1 cellular context compared by ENCODE assay signal in the genomic region with DNA sequence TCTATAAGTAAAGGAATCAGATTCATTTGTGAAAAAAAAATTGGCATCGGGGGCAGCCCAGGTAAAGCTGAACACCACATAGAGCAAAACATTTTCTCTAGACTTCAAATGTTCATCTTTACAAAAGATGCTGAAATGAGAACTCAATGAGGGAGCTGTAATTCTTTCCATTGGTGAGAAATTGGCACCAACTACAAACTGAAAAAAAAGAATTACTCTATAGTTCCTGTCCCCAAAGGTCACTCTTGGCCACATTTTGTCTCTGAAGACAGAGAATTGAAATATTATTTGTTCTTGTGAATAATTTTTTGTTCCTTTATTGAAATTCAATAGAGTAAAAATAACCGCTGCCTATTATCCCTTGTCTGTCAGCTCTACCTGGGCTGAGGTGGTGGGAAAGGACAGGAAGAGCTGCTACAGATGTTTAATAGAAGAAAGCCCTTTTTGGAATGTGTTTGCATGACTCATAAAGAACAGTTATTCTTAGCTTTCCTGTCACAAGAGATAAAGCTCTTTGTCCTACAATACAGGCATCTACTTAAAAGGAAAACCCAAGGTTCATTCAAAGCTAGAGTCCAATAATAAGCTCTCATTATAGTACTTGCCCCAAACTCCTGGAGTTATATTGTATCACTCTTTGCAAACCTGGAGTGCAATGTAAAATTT.
TF ChIP-seq lines count a peak whose summit lies in the region.

No MANE protein-coding gene starts in this region.

TF ChIP-seq in SK-N-SH, 30 proteins besides CTCF, POLR2A, EP300 and RAD21 (continued from another document):
- TF ChIP-seq, protein P1, sequence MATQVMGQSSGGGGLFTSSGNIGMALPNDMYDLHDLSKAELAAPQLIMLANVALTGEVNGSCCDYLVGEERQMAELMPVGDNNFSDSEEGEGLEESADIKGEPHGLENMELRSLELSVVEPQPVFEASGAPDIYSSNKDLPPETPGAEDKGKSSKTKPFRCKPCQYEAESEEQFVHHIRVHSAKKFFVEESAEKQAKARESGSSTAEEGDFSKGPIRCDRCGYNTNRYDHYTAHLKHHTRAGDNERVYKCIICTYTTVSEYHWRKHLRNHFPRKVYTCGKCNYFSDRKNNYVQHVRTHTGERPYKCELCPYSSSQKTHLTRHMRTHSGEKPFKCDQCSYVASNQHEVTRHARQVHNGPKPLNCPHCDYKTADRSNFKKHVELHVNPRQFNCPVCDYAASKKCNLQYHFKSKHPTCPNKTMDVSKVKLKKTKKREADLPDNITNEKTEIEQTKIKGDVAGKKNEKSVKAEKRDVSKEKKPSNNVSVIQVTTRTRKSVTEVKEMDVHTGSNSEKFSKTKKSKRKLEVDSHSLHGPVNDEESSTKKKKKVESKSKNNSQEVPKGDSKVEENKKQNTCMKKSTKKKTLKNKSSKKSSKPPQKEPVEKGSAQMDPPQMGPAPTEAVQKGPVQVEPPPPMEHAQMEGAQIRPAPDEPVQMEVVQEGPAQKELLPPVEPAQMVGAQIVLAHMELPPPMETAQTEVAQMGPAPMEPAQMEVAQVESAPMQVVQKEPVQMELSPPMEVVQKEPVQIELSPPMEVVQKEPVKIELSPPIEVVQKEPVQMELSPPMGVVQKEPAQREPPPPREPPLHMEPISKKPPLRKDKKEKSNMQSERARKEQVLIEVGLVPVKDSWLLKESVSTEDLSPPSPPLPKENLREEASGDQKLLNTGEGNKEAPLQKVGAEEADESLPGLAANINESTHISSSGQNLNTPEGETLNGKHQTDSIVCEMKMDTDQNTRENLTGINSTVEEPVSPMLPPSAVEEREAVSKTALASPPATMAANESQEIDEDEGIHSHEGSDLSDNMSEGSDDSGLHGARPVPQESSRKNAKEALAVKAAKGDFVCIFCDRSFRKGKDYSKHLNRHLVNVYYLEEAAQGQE (IDR thresholded peaks at IDR 0.05; ENCODE audit: low read depth, low read length): no peak
- TF ChIP-seq EZH2phosphoT487 (IDR thresholded peaks at IDR 0.05; ENCODE audit: borderline replicate concordance, low read depth): no peak
- TF ChIP-seq JUND (IDR thresholded peaks at IDR 0.05): peak; percentile 52; the same call in 1 of the 2 replicates
- TF ChIP-seq RCOR1 (IDR thresholded peaks at IDR 0.05; ENCODE audit: low read length): no peak
- TF ChIP-seq, protein P2, sequence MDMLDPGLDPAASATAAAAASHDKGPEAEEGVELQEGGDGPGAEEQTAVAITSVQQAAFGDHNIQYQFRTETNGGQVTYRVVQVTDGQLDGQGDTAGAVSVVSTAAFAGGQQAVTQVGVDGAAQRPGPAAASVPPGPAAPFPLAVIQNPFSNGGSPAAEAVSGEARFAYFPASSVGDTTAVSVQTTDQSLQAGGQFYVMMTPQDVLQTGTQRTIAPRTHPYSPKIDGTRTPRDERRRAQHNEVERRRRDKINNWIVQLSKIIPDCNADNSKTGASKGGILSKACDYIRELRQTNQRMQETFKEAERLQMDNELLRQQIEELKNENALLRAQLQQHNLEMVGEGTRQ (IDR thresholded peaks at IDR 0.05; ENCODE audit: borderline replicate concordance, low read depth, low read length): no peak
- TF ChIP-seq NRF1 (IDR thresholded peaks at IDR 0.05; ENCODE audit: low read depth, low read length): no peak
- TF ChIP-seq MEF2A (IDR thresholded peaks at IDR 0.05; ENCODE audit: borderline replicate concordance, low read depth): peak; percentile 77; the same call in 1 of the 2 replicates
- TF ChIP-seq, protein P3, sequence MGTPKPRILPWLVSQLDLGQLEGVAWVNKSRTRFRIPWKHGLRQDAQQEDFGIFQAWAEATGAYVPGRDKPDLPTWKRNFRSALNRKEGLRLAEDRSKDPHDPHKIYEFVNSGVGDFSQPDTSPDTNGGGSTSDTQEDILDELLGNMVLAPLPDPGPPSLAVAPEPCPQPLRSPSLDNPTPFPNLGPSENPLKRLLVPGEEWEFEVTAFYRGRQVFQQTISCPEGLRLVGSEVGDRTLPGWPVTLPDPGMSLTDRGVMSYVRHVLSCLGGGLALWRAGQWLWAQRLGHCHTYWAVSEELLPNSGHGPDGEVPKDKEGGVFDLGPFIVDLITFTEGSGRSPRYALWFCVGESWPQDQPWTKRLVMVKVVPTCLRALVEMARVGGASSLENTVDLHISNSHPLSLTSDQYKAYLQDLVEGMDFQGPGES (IDR thresholded peaks at IDR 0.05; ENCODE audit: low read depth, low read length): no peak
- no peak for TF ChIP-seq SMC3 (IDR thresholded peaks at IDR 0.05; ENCODE audit: low read depth, low read length)
- TF ChIP-seq FOSL2 (IDR thresholded peaks at IDR 0.05; ENCODE audit: borderline replicate concordance, low read depth): peak; percentile 39; the same call in 1 of the 2 replicates
- TF ChIP-seq TEAD4 (IDR thresholded peaks at IDR 0.05; ENCODE audit: borderline replicate concordance, insufficient read depth): no peak
